Comparison of ENCODE assay signal across 17 cellular contexts in the genomic region with DNA sequence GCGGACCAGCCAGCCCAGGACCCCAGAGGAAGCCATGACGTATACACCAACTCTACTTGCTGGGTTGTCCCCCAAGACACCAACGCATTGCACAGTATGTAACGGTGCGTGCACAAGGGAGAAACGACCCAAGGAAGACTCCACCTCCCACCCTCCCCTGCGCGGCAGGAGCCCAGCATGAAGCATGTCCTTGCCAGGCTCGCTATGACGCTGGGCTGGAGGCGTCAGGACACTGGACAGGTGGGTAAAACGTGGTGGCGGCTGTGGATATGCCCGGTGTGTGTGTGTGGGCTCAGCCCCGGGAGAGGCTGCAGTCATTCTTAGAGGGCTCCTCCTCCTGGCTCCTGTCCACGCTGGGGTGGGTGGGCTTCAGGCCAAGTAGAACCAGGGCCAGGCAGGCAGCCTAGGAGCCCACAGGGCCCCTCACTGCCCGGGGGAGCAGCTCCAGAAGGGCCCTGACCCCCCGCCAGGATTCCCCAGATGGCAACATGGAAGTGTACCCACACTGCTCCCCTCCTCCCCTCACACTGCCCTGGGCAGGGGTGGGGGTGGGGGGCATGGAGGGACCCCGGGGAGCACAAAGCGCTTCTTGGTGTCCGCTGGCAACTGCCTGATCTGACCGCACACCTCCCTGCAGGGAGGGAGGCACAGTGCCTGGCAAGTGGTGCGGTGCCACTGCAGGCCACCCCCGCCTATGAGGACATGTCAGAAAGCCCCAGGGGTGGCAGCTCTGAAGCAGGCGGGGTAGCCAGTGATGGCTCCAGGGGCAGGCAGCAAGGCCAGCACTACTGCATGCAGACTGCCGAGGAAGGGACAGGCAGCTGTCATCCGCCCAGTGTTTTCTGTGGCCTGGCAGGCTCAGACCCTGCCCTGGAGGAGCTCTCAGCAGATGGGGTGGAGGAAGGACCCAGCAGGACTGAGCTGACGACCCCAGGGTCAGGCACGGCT. TPM values are rescaled to one million over a fixed set of nuclear protein-coding genes. Genes with fewer than 3 reads are reported as not detected.
A peak's percentile ranks its signal among the peaks of the same experiment; 100 is the strongest.
DNase-seq lines count a peak whose midpoint lies in the region; ATAC-seq and TF ChIP-seq lines count a peak whose summit lies in the region.
"Had no signal": no experiment of that assay in that cellular context is flagged by ENCODE, and none has a peak within 500 bp of the region (broad histone marks: within the 10 kb centered on the region; RNA-seq: fewer than 3 reads in every experiment).

No MANE protein-coding gene starts in this region.

- H3K36me3 Mint-ChIP-seq in natural killer cell treated with Interleukin-12 subunit alpha and Interleukin-12 subunit beta and Interleukin-15 and Interleukin-18, amount 100 ng/mL, for 72 hours: peaks cover 6% of the 10 kb centered on the region
- peaks cover 6% of the 10 kb centered on the region for H3K36me3 Mint-ChIP-seq in natural killer cell

- H3K9me3 Mint-ChIP-seq in natural killer cell treated with Interleukin-12 subunit alpha and Interleukin-12 subunit beta and Interleukin-15 and Interleukin-18, amount 100 ng/mL, for 72 hours: peaks cover 5% of the 10 kb centered on the region
- no peaks in the 10 kb centered on the region for H3K9me3 Mint-ChIP-seq in natural killer cell

- peak; percentile 42 for DNase-seq in natural killer cell treated with Interleukin-12 subunit alpha and Interleukin-12 subunit beta and Interleukin-15 and Interleukin-18, amount 100 ng/mL, for 72 hours (ENCODE audit: low spot score)
- DNase-seq in natural killer cell (no peak), coronary artery (ENCODE audit: low spot score) (peak; percentile 65), osteoblast (ENCODE audit: insufficient read length, low spot score, missing footprints) (peak; percentile 73), MM.1S (no peak), NCI-H146 treated with DMSO at 0.1 percent for 48 hours (lab: John Stamatoyannopoulos, UW; ENCODE audit: unreplicated experiment) (no peak), NCI-H2107 treated with DMSO at 0.1 percent for 48 hours (lab: John Stamatoyannopoulos, UW; ENCODE audit: unreplicated experiment) (no peak)
- DNase-seq: erythroblast, GM23248, NCI-H2081 treated with DMSO at 0.1 percent for 48 hours, NCI-H774 had no signal

- H3K79me2 ChIP-seq in osteoblast (ENCODE audit: insufficient read depth, low read length): no peaks in the 10 kb centered on the region
- peaks cover 21% of the 10 kb centered on the region; the same call in 1 of the 2 replicates for H3K79me2 ChIP-seq in MM.1S (ENCODE audit: low read length)

- H3K4me1 ChIP-seq in osteoblast (ENCODE audit: insufficient read depth, low read length) (no peaks in the 10 kb centered on the region), MM.1S (ENCODE audit: low read length) (no peaks in the 10 kb centered on the region)
- H3K4me1 ChIP-seq: ascending aorta had no signal

- H3K27ac ChIP-seq in coronary artery (no peak overlapping the region), osteoblast (ENCODE audit: low read depth, low read length) (no peak overlapping the region), MM.1S (ENCODE audit: low read length) (no peak overlapping the region)
- H3K27ac ChIP-seq: ascending aorta, GM23248, Peyer's patch had no signal

- peaks cover 14 to 29% of the 10 kb centered on the region in 2 donors for H3K4me1 Mint-ChIP-seq in natural killer cell treated with Interleukin-12 subunit alpha and Interleukin-12 subunit beta and Interleukin-15 and Interleukin-18, amount 100 ng/mL, for 72 hours (ENCODE audit: low read depth in 2 of 2)
- peaks cover 24 to 44% of the 10 kb centered on the region in 2 donors for H3K4me1 Mint-ChIP-seq in natural killer cell

- H3K36me3 ChIP-seq in osteoblast (ENCODE audit: insufficient read depth, low read length): no peaks in the 10 kb centered on the region
- no peaks in the 10 kb centered on the region for H3K36me3 ChIP-seq in MM.1S (replicated peaks; ENCODE audit: insufficient read depth, low read length)
- H3K36me3 ChIP-seq: Peyer's patch had no signal

- no peak overlapping the region for H2AFZ ChIP-seq in osteoblast (ENCODE audit: low read length)
- no peak overlapping the region for H2AFZ ChIP-seq in MM.1S (ENCODE audit: low read length)
- H2AFZ ChIP-seq: GM23248 had no signal

- H4K20me1 ChIP-seq in osteoblast (ENCODE audit: insufficient read depth, low read length) (peaks cover 15% of the 10 kb centered on the region), MM.1S (ENCODE audit: insufficient read depth, low read length) (no peaks in the 10 kb centered on the region)

- H3K4me3 Mint-ChIP-seq in natural killer cell treated with Interleukin-12 subunit alpha and Interleukin-12 subunit beta and Interleukin-15 and Interleukin-18, amount 100 ng/mL, for 72 hours: no peak overlapping the region
- no peak overlapping the region for H3K4me3 Mint-ChIP-seq in natural killer cell
- H3K4me3 Mint-ChIP-seq: dendritic cell treated with granulocyte-macrophage colony-stimulating factor and Interleukin-4, amounts not matched to agents 40 ng/mL and 50 ng/mL, for 4 days; naive thymus-derived CD8-positive, alpha-beta T cell had no signal

- no peaks in the 10 kb centered on the region for H3K27me3 Mint-ChIP-seq in natural killer cell treated with Interleukin-12 subunit alpha and Interleukin-12 subunit beta and Interleukin-15 and Interleukin-18, amount 100 ng/mL, for 72 hours
- no peaks in the 10 kb centered on the region for H3K27me3 Mint-ChIP-seq in natural killer cell (ENCODE audit: low read depth in 2 of 2)
- H3K27me3 Mint-ChIP-seq: naive thymus-derived CD8-positive, alpha-beta T cell had no signal

- H3K4me2 ChIP-seq in osteoblast (ENCODE audit: insufficient read depth, low read length) (no peak overlapping the region), MM.1S (ENCODE audit: low read depth, low read length) (no peak overlapping the region)

- intact Hi-C loops in natural killer cell (cut with micrococcal nuclease): loop anchor here (5.0 kb wide), 1 partner anchor 48 kb away; a partner anchor contains a TSS

- no peaks in the 10 kb centered on the region for H3F3A ChIP-seq in MM.1S (ENCODE audit: insufficient read depth, low read length)

- no peak overlapping the region for H3K27ac Mint-ChIP-seq in natural killer cell treated with Interleukin-12 subunit alpha and Interleukin-12 subunit beta and Interleukin-15 and Interleukin-18, amount 100 ng/mL, for 72 hours
- H3K27ac Mint-ChIP-seq in natural killer cell: peak overlapping the region in 1 of 2 donors; percentile 4
- H3K27ac Mint-ChIP-seq: dendritic cell treated with granulocyte-macrophage colony-stimulating factor and Interleukin-4, amounts not matched to agents 40 ng/mL and 50 ng/mL, for 4 days; naive thymus-derived CD8-positive, alpha-beta T cell had no signal

- H3K4me3 ChIP-seq in coronary artery: no peak overlapping the region
- H3K4me3 ChIP-seq in osteoblast (ENCODE audit: insufficient read depth, low read length): no peak overlapping the region
- no peak overlapping the region for H3K4me3 ChIP-seq in MM.1S (ENCODE audit: low read length)
- H3K4me3 ChIP-seq: ascending aorta, GM23248, lung, Peyer's patch had no signal

- TF ChIP-seq CTCF in natural killer cell (IDR thresholded peaks at IDR 0.05) (no peak), coronary artery (IDR thresholded peaks at IDR 0.05) (no peak), osteoblast (IDR thresholded peaks at IDR 0.05; ENCODE audit: extremely low read depth, low read depth, low read length) (no peak), MM.1S (IDR thresholded peaks at IDR 0.05; ENCODE audit: low read length) (no peak)

- no peak overlapping the region for H3K9ac ChIP-seq in MM.1S (ENCODE audit: low read length)
- H3K9ac ChIP-seq: GM23248 had no signal

- ATAC-seq in natural killer cell treated with Interleukin-12 subunit alpha and Interleukin-12 subunit beta and Interleukin-15 and Interleukin-18, amount 100 ng/mL, for 72 hours: no peak
- ATAC-seq in natural killer cell: no peak
- no peak for ATAC-seq in GM21717 (IDR thresholded peaks at IDR 0.05; ENCODE audit: unreplicated experiment)
- ATAC-seq: naive thymus-derived CD8-positive, alpha-beta T cell had no signal

- no peaks in the 10 kb centered on the region for H3K9me2 ChIP-seq in MM.1S (replicated peaks; ENCODE audit: insufficient read depth, low read length)

- no peaks in the 10 kb centered on the region for H3K27me3 ChIP-seq in osteoblast (ENCODE audit: insufficient read depth, low read length)
- H3K27me3 ChIP-seq in MM.1S (replicated peaks; ENCODE audit: insufficient read depth, low read length): no peaks in the 10 kb centered on the region
- H3K27me3 ChIP-seq: ascending aorta, Peyer's patch had no signal

- no peaks in the 10 kb centered on the region for H3K9me3 ChIP-seq in osteoblast (ENCODE audit: low read depth, low read length)
- H3K9me3 ChIP-seq in MM.1S (replicated peaks; ENCODE audit: insufficient read depth, low read length): no peaks in the 10 kb centered on the region
- H3K9me3 ChIP-seq: ascending aorta, Peyer's patch had no signal

RNA-seq across cellular contexts. Expression of a gene that starts 49.0 kb away (rescaled TPM):
- 10 to 100 TPM; 17.5 to 25.5 TPM for total RNA-seq in natural killer cell treated with Interleukin-12 subunit alpha and Interleukin-12 subunit beta and Interleukin-15 and Interleukin-18, amount 100 ng/mL, for 72 hours
- 10 to 100 TPM; 18.9 to 35.9 (median 28.8) TPM for total RNA-seq in natural killer cell
- total RNA-seq in osteoblast: 16.5 and 18.8 TPM in 2 replicates

Comparison
In these comparisons a context has a peak if more than half of its experiments do, and no peak if none do; other contexts are left out.
1. DNase-seq: peak in natural killer cell treated with Interleukin-12 subunit alpha and Interleukin-12 subunit beta and Interleukin-15 and Interleukin-18, amount 100 ng/mL, for 72 hours (single experiment), coronary artery (single experiment) and osteoblast (single experiment); none in natural killer cell (single experiment), MM.1S (single experiment), NCI-H146 treated with DMSO at 0.1 percent for 48 hours (single experiment) and NCI-H2107 treated with DMSO at 0.1 percent for 48 hours (single experiment).